ENCODE assay signal across 8 cellular contexts in the genomic region with DNA sequence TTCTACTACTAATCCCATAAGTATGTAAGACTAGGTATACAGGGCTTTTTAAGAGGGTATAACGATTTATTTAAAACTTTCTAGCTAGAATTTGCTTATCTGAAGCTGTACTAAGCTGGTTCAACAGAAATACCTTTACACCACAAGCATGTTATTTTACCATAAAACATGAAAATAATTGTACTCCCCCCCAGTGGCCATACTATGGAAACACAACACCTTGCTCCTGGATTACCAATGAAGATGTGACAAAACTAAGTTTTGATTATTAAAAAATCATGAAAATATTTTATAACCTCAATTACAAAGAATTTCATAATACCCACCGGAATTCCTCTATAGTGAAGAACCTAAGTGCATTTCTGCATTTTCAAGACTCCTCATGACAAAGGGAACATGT. TPM values are rescaled to one million over a fixed set of nuclear protein-coding genes. Genes with fewer than 3 reads are reported as not detected.
DNase-seq lines count a peak whose midpoint lies in the region; ATAC-seq, FAIRE-seq and TF ChIP-seq lines count a peak whose summit lies in the region.

No MANE protein-coding gene starts in this region.

- no peak overlapping the region for H3K9ac ChIP-seq in Karpas-422 (ENCODE audit: low read length)

- peaks cover 5% of the 10 kb centered on the region for H3K36me3 Mint-ChIP-seq in activated naive CD8-positive, alpha-beta T cell
- H3K36me3 Mint-ChIP-seq in activated naive CD8-positive, alpha-beta T cell treated with anti-CD3 and anti-CD28 coated beads, Interleukin-2, amount 50 U/mL, for 24 hours (ENCODE audit: low read depth): peaks cover 17% of the 10 kb centered on the region

- no peaks in the 10 kb centered on the region for H3K9me3 ChIP-seq in Karpas-422 (ENCODE audit: low read length)

- no peak overlapping the region for H3K4me3 ChIP-seq in Karpas-422 (ENCODE audit: low read length)
- H3K4me3 ChIP-seq in bronchial epithelial cell (ENCODE audit: low read depth, low read length): no peak overlapping the region

- no peaks in the 10 kb centered on the region; the same call in 1 of the 2 replicates for H3K79me2 ChIP-seq in Karpas-422 (ENCODE audit: low read length)

- H3K36me3 ChIP-seq in Karpas-422 (ENCODE audit: insufficient read depth, low read length): no peaks in the 10 kb centered on the region
- H3K36me3 ChIP-seq in bronchial epithelial cell (ENCODE audit: control insufficient read depth, insufficient read depth, low read length): no peaks in the 10 kb centered on the region

- FAIRE-seq in bronchial epithelial cell (lab: Jason Lieb, UNC): no peak

- no peaks in the 10 kb centered on the region for H3K9me3 Mint-ChIP-seq in activated naive CD8-positive, alpha-beta T cell (ENCODE audit: low read depth)
- no peaks in the 10 kb centered on the region for H3K9me3 Mint-ChIP-seq in activated naive CD8-positive, alpha-beta T cell treated with anti-CD3 and anti-CD28 coated beads, Interleukin-2, amount 50 U/mL, for 24 hours

- peak; percentile 14 for TF ChIP-seq CTCF in bronchial epithelial cell (IDR thresholded peaks at IDR 0.05; ENCODE audit: insufficient read depth, low read length, severe bottlenecking)

- H3K4me2 ChIP-seq in Karpas-422 (ENCODE audit: low read depth, low read length, poor library complexity, severe bottlenecking): no peak overlapping the region

- H3K9me2 ChIP-seq in Karpas-422 (replicated peaks; ENCODE audit: insufficient read depth, low read length): no peaks in the 10 kb centered on the region

- no peak for DNase-seq in activated naive CD8-positive, alpha-beta T cell treated with anti-CD3 and anti-CD28 coated beads, Interleukin-2, amount 50 U/mL, for 24 hours
- peak; percentile 75 for DNase-seq in Karpas-422
- DNase-seq in bronchial epithelial cell (ENCODE audit: low read depth): peak; percentile 25
- DNase-seq in non-pigmented ciliary epithelial cell (ENCODE audit: low read depth): peak; percentile 41
- no peak for DNase-seq in SHP77 treated with DMSO at 0.1 percent for 48 hours (lab: John Stamatoyannopoulos, UW)
- no peak for DNase-seq in islet precursor cell

- H3K27ac Mint-ChIP-seq in activated naive CD8-positive, alpha-beta T cell: peak overlapping the region; percentile 97
- no peak overlapping the region for H3K27ac Mint-ChIP-seq in activated naive CD8-positive, alpha-beta T cell treated with anti-CD3 and anti-CD28 coated beads, Interleukin-2, amount 50 U/mL, for 24 hours

- peaks cover 7% of the 10 kb centered on the region for H3K4me1 ChIP-seq in Karpas-422 (ENCODE audit: low read length)

- no peak for ATAC-seq in activated naive CD8-positive, alpha-beta T cell treated with anti-CD3 and anti-CD28 coated beads, Interleukin-2, amount 50 U/mL, for 24 hours
- no peak for ATAC-seq in HG02642 (IDR thresholded peaks at IDR 0.05; ENCODE audit: poor library complexity, unreplicated experiment)

- no peak overlapping the region for H3K27ac ChIP-seq in Karpas-422 (ENCODE audit: low read length)

- H3K27me3 ChIP-seq in Karpas-422 (ENCODE audit: low read length) (no peaks in the 10 kb centered on the region), bronchial epithelial cell (ENCODE audit: control insufficient read depth, insufficient read depth, low read length) (no peaks in the 10 kb centered on the region)

- H3K4me1 Mint-ChIP-seq in activated naive CD8-positive, alpha-beta T cell (ENCODE audit: low read depth): peaks cover 71% of the 10 kb centered on the region
- H3K4me1 Mint-ChIP-seq in activated naive CD8-positive, alpha-beta T cell treated with anti-CD3 and anti-CD28 coated beads, Interleukin-2, amount 50 U/mL, for 24 hours: peaks cover 79% of the 10 kb centered on the region

- H3K27me3 Mint-ChIP-seq in activated naive CD8-positive, alpha-beta T cell: no peaks in the 10 kb centered on the region
- no peaks in the 10 kb centered on the region for H3K27me3 Mint-ChIP-seq in activated naive CD8-positive, alpha-beta T cell treated with anti-CD3 and anti-CD28 coated beads, Interleukin-2, amount 50 U/mL, for 24 hours

- no peak overlapping the region for H2AFZ ChIP-seq in Karpas-422 (ENCODE audit: low read length)

- no peak overlapping the region for H3K4me3 Mint-ChIP-seq in activated naive CD8-positive, alpha-beta T cell
- H3K4me3 Mint-ChIP-seq in activated naive CD8-positive, alpha-beta T cell treated with anti-CD3 and anti-CD28 coated beads, Interleukin-2, amount 50 U/mL, for 24 hours: no peak overlapping the region

- peaks cover 23% of the 10 kb centered on the region for H4K20me1 ChIP-seq in Karpas-422 (ENCODE audit: insufficient read depth, low read depth, low read length)

RNA-seq across cellular contexts. Expression of a gene that starts 27.3 kb away (rescaled TPM):
- total RNA-seq in Karpas-422 (2014; rRNA removed; shearing (Covaris generic); ENCODE audit: low replicate concordance): 8.5 and 13.7 TPM in 2 replicates
- total RNA-seq in bronchial epithelial cell: 6.0 and 6.3 TPM in 2 replicates

Comparison
In these comparisons a context has a peak if more than half of its experiments do, and no peak if none do; other contexts are left out.
1. DNase-seq: peak in Karpas-422 (single experiment), bronchial epithelial cell (single experiment) and non-pigmented ciliary epithelial cell (single experiment); none in activated naive CD8-positive, alpha-beta T cell treated with anti-CD3 and anti-CD28 coated beads, Interleukin-2, amount 50 U/mL, for 24 hours (single experiment), SHP77 treated with DMSO at 0.1 percent for 48 hours (single experiment) and islet precursor cell (single experiment).